3 cellular contexts compared by ENCODE assay signal in genomic region chr4:120893314-120893713, GRCh38.
TF ChIP-seq lines count a peak whose summit lies in the region.

No MANE protein-coding gene starts in this region.

TF ChIP-seq in HepG2, 621 proteins besides CTCF, POLR2A, EP300 and RAD21:
- peak; percentile 27; the same call in 1 of the 2 replicates for TF ChIP-seq NFE2L2 (IDR thresholded peaks at IDR 0.05; ENCODE audit: low read length)
- TF ChIP-seq NFAT5 (CRISPR knock-in tag; IDR thresholded peaks at IDR 0.05) = no peak
- no peak for TF ChIP-seq ZNF781 (CRISPR knock-in tag; IDR thresholded peaks at IDR 0.05; ENCODE audit: borderline replicate concordance, not compliant biosample characterization)

TF ChIP-seq in IMR-90, 13 proteins besides CTCF, POLR2A, EP300 and RAD21:
- TF ChIP-seq MAFK (IDR thresholded peaks at IDR 0.05; ENCODE audit: low read depth, low read length) = no peak
- peak; percentile 71 for TF ChIP-seq NFE2L2 (IDR thresholded peaks at IDR 0.05; ENCODE audit: low read depth, low read length)
- no peak for TF ChIP-seq CHD1 (IDR thresholded peaks at IDR 0.05; ENCODE audit: low read depth, low read length)
- TF ChIP-seq RFX5 (IDR thresholded peaks at IDR 0.05; ENCODE audit: low read depth, low read length) = no peak

TF ChIP-seq in K562, 482 proteins besides CTCF, POLR2A, EP300 and RAD21:
- TF ChIP-seq ZNF707 (CRISPR knock-in tag; conservative IDR thresholded peaks at IDR 0.05) (no peak), MAFG (tag; conservative IDR thresholded peaks at IDR 0.05) (0 out of 2 replicates have a peak, but pooled peaks have one; percentile 11), GABPA (tag; conservative IDR thresholded peaks at IDR 0.05; ENCODE audit: low read depth) (no peak)
